ENCODE assay signal across 8 cellular contexts in the genomic region with DNA sequence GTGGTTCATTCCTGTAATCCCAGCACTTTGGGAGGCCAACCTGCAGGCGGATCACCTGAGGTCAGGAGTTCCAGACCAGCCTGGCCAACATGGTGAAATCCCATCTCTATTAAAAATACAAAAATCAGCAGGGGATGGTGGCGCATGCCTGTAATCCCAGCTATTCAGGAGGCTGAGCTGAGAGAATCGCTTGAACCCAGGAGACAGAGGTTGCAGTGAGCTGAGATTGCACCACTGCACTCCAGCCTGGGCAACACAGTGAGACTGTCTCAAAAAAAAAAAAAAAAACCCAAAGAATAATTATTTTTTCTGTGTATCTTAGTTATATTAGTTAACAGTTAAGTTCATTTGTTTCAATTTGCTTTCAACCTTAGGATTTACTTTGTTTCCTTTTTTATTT. TPM values are rescaled to one million over a fixed set of nuclear protein-coding genes. Genes with fewer than 3 reads are reported as not detected.
A peak's percentile ranks its signal among the peaks of the same experiment; 100 is the strongest.
DNase-seq lines count a peak whose midpoint lies in the region; ATAC-seq and TF ChIP-seq lines count a peak whose summit lies in the region.
"Not testable (repeated sequence)": the region's sequence is repeated elsewhere in the genome, so short reads cannot be mapped to it uniquely, and the experiment has no call there.

No MANE protein-coding gene starts in this region.

- peaks cover 25% of the 10 kb centered on the region for H3K36me3 ChIP-seq in DND-41 (ENCODE audit: insufficient read depth, low read length)
- H3K36me3 ChIP-seq in Karpas-422 (ENCODE audit: insufficient read depth, low read length), result peaks cover 13% of the 10 kb centered on the region
- H3K36me3 ChIP-seq in SU-DHL-6 (ENCODE audit: low read length), result peaks cover 13% of the 10 kb centered on the region; the same call in 1 of the 2 replicates
- H3K36me3 ChIP-seq in mesenchymal stem cell (ENCODE audit: control insufficient read depth in 1 of 2, insufficient read depth in 2 of 2, low read depth in 1 of 2, low read length in 2 of 2); neutrophil; vagina: not testable (repeated sequence)

- BruUV-seq in MCF 10A (replicated peaks; lab: Mats Ljungman, UMichigan), result not testable (repeated sequence)

- ATAC-seq in DND-41 (ENCODE audit: insufficient read depth, low read depth); activated T-cell treated with anti-CD3 and anti-CD28 coated beads, Interleukin-2, amount 50 U/mL, for 4 hours: not testable (repeated sequence)

- not testable (repeated sequence) for TF ChIP-seq POLR2A in vagina (IDR thresholded peaks at IDR 0.05)

- peaks cover 32% of the 10 kb centered on the region for H3K4me1 Mint-ChIP-seq in activated T-cell treated with anti-CD3 and anti-CD28 coated beads, Interleukin-2, amount 50 U/mL, for 4 hours (ENCODE audit: low read depth)
- H3K4me1 Mint-ChIP-seq in MCF 10A (ENCODE audit: insufficient read depth, unreplicated experiment), result peaks cover 17% of the 10 kb centered on the region

- H3K4me2 ChIP-seq in DND-41 (ENCODE audit: insufficient read depth, low read length) (peak overlapping the region; percentile 75; the same call in 1 of the 2 replicates), Karpas-422 (ENCODE audit: low read depth, low read length, poor library complexity, severe bottlenecking) (peak overlapping the region; percentile 89), SU-DHL-6 (ENCODE audit: low read depth, low read length, poor library complexity, severe bottlenecking) (peak overlapping the region; percentile 95)
- not testable (repeated sequence) for H3K4me2 ChIP-seq in mesenchymal stem cell (ENCODE audit: low read length, poor library complexity, severe bottlenecking)

- H3K36me3 Mint-ChIP-seq in activated T-cell treated with anti-CD3 and anti-CD28 coated beads, Interleukin-2, amount 50 U/mL, for 4 hours (ENCODE audit: insufficient read depth), result not testable (repeated sequence)
- H3K36me3 Mint-ChIP-seq in MCF 10A (ENCODE audit: insufficient read depth, unreplicated experiment), result peaks cover 43% of the 10 kb centered on the region

- peak overlapping the region; percentile 98 for H3K27ac Mint-ChIP-seq in MCF 10A (ENCODE audit: low read depth, unreplicated experiment)

- H3K4me3 Mint-ChIP-seq in activated T-cell treated with anti-CD3 and anti-CD28 coated beads, Interleukin-2, amount 50 U/mL, for 4 hours, result peak overlapping the region; percentile 31
- H3K4me3 Mint-ChIP-seq in MCF 10A (ENCODE audit: unreplicated experiment), result peak overlapping the region; percentile 93

- not testable (repeated sequence) for H2BK12ac ChIP-seq in mesenchymal stem cell (ENCODE audit: low read length in 2 of 2)

- not testable (repeated sequence) for H2AK5ac ChIP-seq in mesenchymal stem cell (ENCODE audit: low read length, severe bottlenecking)

- H3K9ac ChIP-seq in DND-41 (ENCODE audit: low read depth, low read length), result 0 out of 2 replicates have a peak overlapping the region, but pooled peaks have one; percentile 14
- H3K9ac ChIP-seq in Karpas-422 (ENCODE audit: low read length), result peak overlapping the region; percentile 39
- peak overlapping the region; percentile 16; the same call in 1 of the 2 replicates for H3K9ac ChIP-seq in SU-DHL-6 (ENCODE audit: low read length)
- peak overlapping the region; percentile 14 for H3K9ac ChIP-seq in mesenchymal stem cell (ENCODE audit: low read length)

- not testable (repeated sequence) for H3K27ac ChIP-seq in DND-41 (ENCODE audit: low read length); Karpas-422 (ENCODE audit: low read length); SU-DHL-6 (ENCODE audit: low read depth, low read length); mesenchymal stem cell (ENCODE audit: low read length, poor library complexity, severe bottlenecking)
- H3K27ac ChIP-seq in neutrophil (peak overlapping the region; percentile 98), vagina (peak overlapping the region; percentile 0)

- intact Hi-C loops in MCF 10A (cut with micrococcal nuclease) (loop anchor here (5.0 kb wide), 1 partner anchor 127 kb away; no protein-coding TSS in a partner anchor), vagina (cut with DNase I) (loop anchor here (5.0 kb wide), 2 partner anchors 37 to 62 kb away; a partner anchor contains a TSS)

- CTCF ChIA-PET in MCF 10A (lab: Yijun Ruan, JAX), result interaction anchor here (1.8 to 2.3 kb wide), 2 partner anchors 8 to 34 kb away, joined by 11 to 13 read pairs; no protein-coding TSS in a partner anchor

- not testable (repeated sequence) for H4K91ac ChIP-seq in mesenchymal stem cell (ENCODE audit: low read length)

- H3K27me3 ChIP-seq in DND-41 (ENCODE audit: insufficient read depth, low read length, poor library complexity); Karpas-422 (ENCODE audit: low read length); SU-DHL-6 (ENCODE audit: low read length); mesenchymal stem cell (ENCODE audit: control insufficient read depth in 1 of 2, insufficient read depth in 1 of 2, low read length in 2 of 2); neutrophil; vagina: not testable (repeated sequence)

- not testable (repeated sequence) for H3K9me3 ChIP-seq in DND-41 (ENCODE audit: insufficient read depth, low read length, severe bottlenecking); Karpas-422 (ENCODE audit: low read length); SU-DHL-6 (ENCODE audit: insufficient read depth, low read length); mesenchymal stem cell (ENCODE audit: control insufficient read depth, low read length); neutrophil; vagina

- H3F3A ChIP-seq in SU-DHL-6 (ENCODE audit: insufficient read depth), result not testable (repeated sequence)

- not testable (repeated sequence) for H3K4me3 ChIP-seq in DND-41 (ENCODE audit: low read depth in 1 of 2, low read length in 2 of 2); mesenchymal stem cell (ENCODE audit: insufficient read depth in 1 of 2, low read depth in 1 of 2, low read length in 2 of 2); neutrophil (ENCODE audit: low read depth in 1 of 2, low read length in 1 of 2); vagina
- H3K4me3 ChIP-seq in Karpas-422 (ENCODE audit: low read length), result peak overlapping the region; percentile 82
- peak overlapping the region; percentile 82 for H3K4me3 ChIP-seq in SU-DHL-6 (ENCODE audit: insufficient read depth, low read length, poor library complexity, severe bottlenecking)

- H3K79me2 ChIP-seq in DND-41 (ENCODE audit: insufficient read depth, low read length) (peaks cover 84% of the 10 kb centered on the region), Karpas-422 (ENCODE audit: low read length) (peaks cover 78% of the 10 kb centered on the region), SU-DHL-6 (ENCODE audit: insufficient read depth, low read length) (peaks cover 79% of the 10 kb centered on the region)

- 100% methylated on average over 3 of the region's 3 CpGs for WGBS in mesenchymal stem cell

- not testable (repeated sequence) for H2BK15ac ChIP-seq in mesenchymal stem cell (ENCODE audit: low read depth, poor library complexity, severe bottlenecking)

- POLR2A ChIA-PET in MCF 10A (lab: Yijun Ruan, JAX), result interaction anchor here (0.8 to 18.8 kb wide), 8 partner anchors 7 to 318 kb away, joined by 3 to 877 read pairs (median 38); a partner anchor contains a TSS

- not testable (repeated sequence) for H2AFZ ChIP-seq in DND-41 (ENCODE audit: low read depth, low read length); Karpas-422 (ENCODE audit: low read length); SU-DHL-6 (ENCODE audit: low read depth, low read length, severe bottlenecking); mesenchymal stem cell (ENCODE audit: low read depth, low read length)

- H3K9me2 ChIP-seq in Karpas-422 (replicated peaks; ENCODE audit: insufficient read depth, low read length); SU-DHL-6 (replicated peaks; ENCODE audit: insufficient read depth, low read length): not testable (repeated sequence)

- not testable (repeated sequence) for DNase-seq in DND-41; Karpas-422; activated T-cell treated with anti-CD3 and anti-CD28 coated beads, Interleukin-2, amount 50 U/mL, for 4 hours; MCF 10A (ENCODE audit: unreplicated experiment); mesenchymal stem cell; vagina (ENCODE audit: extremely low spot score in 2 of 2)

- not testable (repeated sequence) for H3K23ac ChIP-seq in mesenchymal stem cell (ENCODE audit: low read length in 2 of 2)

- not testable (repeated sequence) for H2BK5ac ChIP-seq in mesenchymal stem cell (ENCODE audit: low read depth, low read length, poor library complexity, severe bottlenecking)

- H3K4me1 ChIP-seq in DND-41 (ENCODE audit: insufficient read depth, low read length), result peaks cover 39% of the 10 kb centered on the region
- H3K4me1 ChIP-seq in Karpas-422 (ENCODE audit: low read length), result peaks cover 29% of the 10 kb centered on the region
- H3K4me1 ChIP-seq in mesenchymal stem cell (ENCODE audit: control insufficient read depth, insufficient read depth, low read depth, low read length), result not testable (repeated sequence)
- peaks cover 36 to 43% of the 10 kb centered on the region in 2 experiments for H3K4me1 ChIP-seq in neutrophil (ENCODE audit: control insufficient read depth in 1 of 2, insufficient read depth in 1 of 2, low read depth in 1 of 2, low read length in 1 of 2)
- peaks cover 27% of the 10 kb centered on the region for H3K4me1 ChIP-seq in vagina

- not testable (repeated sequence) for H3K9me3 Mint-ChIP-seq in activated T-cell treated with anti-CD3 and anti-CD28 coated beads, Interleukin-2, amount 50 U/mL, for 4 hours; MCF 10A (ENCODE audit: unreplicated experiment)

- H2BK120ac ChIP-seq in mesenchymal stem cell (ENCODE audit: low read depth, low read length), result not testable (repeated sequence)

- not testable (repeated sequence) for H3K4ac ChIP-seq in mesenchymal stem cell (ENCODE audit: low read depth in 1 of 2, low read length in 2 of 2)

- H3K18ac ChIP-seq in mesenchymal stem cell (ENCODE audit: low read depth in 1 of 2, low read length in 2 of 2), result not testable (repeated sequence)

- not testable (repeated sequence) for TF ChIP-seq CTCF in DND-41 (IDR thresholded peaks at IDR 0.05; ENCODE audit: borderline replicate concordance, extremely low read depth, low read length, poor library complexity, severe bottlenecking); SU-DHL-6 (IDR thresholded peaks at IDR 0.05; ENCODE audit: insufficient read depth, low read length, poor library complexity, severe bottlenecking); MCF 10A (IDR thresholded peaks at IDR 0.05; ENCODE audit: unreplicated experiment); neutrophil (IDR thresholded peaks at IDR 0.05); vagina (IDR thresholded peaks at IDR 0.05)

- H4K20me1 ChIP-seq in DND-41 (ENCODE audit: insufficient read depth, low read length) (peaks cover 31% of the 10 kb centered on the region), Karpas-422 (ENCODE audit: insufficient read depth, low read depth, low read length) (peaks cover 29% of the 10 kb centered on the region), SU-DHL-6 (ENCODE audit: low read depth, low read length) (peaks cover 20% of the 10 kb centered on the region)

- H3K79me1 ChIP-seq in mesenchymal stem cell (replicated peaks; ENCODE audit: low read length, poor library complexity, severe bottlenecking), result not testable (repeated sequence)

- H4K8ac ChIP-seq in mesenchymal stem cell (ENCODE audit: low read length), result not testable (repeated sequence)

- H3K14ac ChIP-seq in mesenchymal stem cell (ENCODE audit: low read length in 2 of 2), result not testable (repeated sequence)

- H3K27me3 Mint-ChIP-seq in activated T-cell treated with anti-CD3 and anti-CD28 coated beads, Interleukin-2, amount 50 U/mL, for 4 hours (ENCODE audit: low read depth); MCF 10A (ENCODE audit: insufficient read depth, unreplicated experiment): not testable (repeated sequence)

RNA-seq across cellular contexts. Expression of a gene that starts 2.1 kb away (rescaled TPM):
- 86.1 and 87.6 TPM in 2 replicates for total RNA-seq in Karpas-422 (2014; rRNA removed; shearing (Covaris generic); ENCODE audit: low replicate concordance)
- total RNA-seq in activated T-cell treated with anti-CD3 and anti-CD28 coated beads, Interleukin-2, amount 50 U/mL, for 4 hours, result 100 to 1,000 TPM; 103 to 108 (median 104) TPM
- 116 and 142 TPM in 2 replicates for total RNA-seq in MCF 10A (2022)
- polyA plus RNA-seq in mesenchymal stem cell (2013, experiment 1 of 2), result 66.5 TPM
- 69.2 TPM for polyA plus RNA-seq in mesenchymal stem cell (2013, experiment 2 of 2)
- 85.0 TPM for total RNA-seq in vagina

RNA-seq across cellular contexts. Expression of a gene that starts 32.2 kb away (rescaled TPM):
- 41.0 and 49.6 TPM in 2 replicates for total RNA-seq in Karpas-422 (2014; rRNA removed; shearing (Covaris generic); ENCODE audit: low replicate concordance)
- total RNA-seq in activated T-cell treated with anti-CD3 and anti-CD28 coated beads, Interleukin-2, amount 50 U/mL, for 4 hours, result 100 to 1,000 TPM; 116 to 147 (median 133) TPM
- total RNA-seq in MCF 10A (2022) (424 and 600 TPM in 2 replicates), vagina (597 TPM)
- 86.6 TPM for polyA plus RNA-seq in mesenchymal stem cell (2013, experiment 1 of 2)
- 89.2 TPM for polyA plus RNA-seq in mesenchymal stem cell (2013, experiment 2 of 2)

RNA-seq across cellular contexts. Expression of a gene that starts 36.6 kb away (rescaled TPM):
- 72.9 and 79.7 TPM in 2 replicates for total RNA-seq in Karpas-422 (2014; rRNA removed; shearing (Covaris generic); ENCODE audit: low replicate concordance)
- 10 to 100 TPM; 37.2 to 49.0 (median 44.1) TPM for total RNA-seq in activated T-cell treated with anti-CD3 and anti-CD28 coated beads, Interleukin-2, amount 50 U/mL, for 4 hours
- total RNA-seq in MCF 10A (2022) (13.4 and 46.0 TPM in 2 replicates), vagina (11.3 TPM)
- polyA plus RNA-seq in mesenchymal stem cell (2013, experiment 1 of 2), result 90.6 TPM
- 91.2 TPM for polyA plus RNA-seq in mesenchymal stem cell (2013, experiment 2 of 2)
